Comparison of ENCODE assay signal across 8 cellular contexts in genomic region chr21:42337830-42338729, GRCh38. TPM values are rescaled to one million over a fixed set of nuclear protein-coding genes. Genes with fewer than 3 reads are reported as not detected.
A peak's percentile ranks its signal among the peaks of the same experiment; 100 is the strongest.
DNase-seq lines count a peak whose midpoint lies in the region; ATAC-seq and TF ChIP-seq lines count a peak whose summit lies in the region.

No MANE protein-coding gene starts in this region.

- H3K4me3 ChIP-seq in MM.1S (ENCODE audit: low read length) (no peak overlapping the region), SJCRH30 (peak overlapping the region; percentile 7; the same call in 1 of the 2 replicates), upper lobe of right lung (no peak overlapping the region)

- DNase-seq in DMS53 (lab: John Stamatoyannopoulos, UW): peak; percentile 93
- peak; percentile 51 for DNase-seq in MM.1S
- peak; percentile 71 to 87 for DNase-seq in SJCRH30
- peak; percentile 50 to 76 (median 72) for DNase-seq in activated naive CD4-positive, alpha-beta T cell (lab: John Stamatoyannopoulos, UW)
- peak; percentile 9 for DNase-seq in glomerular endothelial cell (ENCODE audit: extremely low read depth, low read depth, low spot score)
- DNase-seq in pons (ENCODE audit: low spot score): peak; percentile 75
- peak; percentile 85 for DNase-seq in upper lobe of right lung
- DNase-seq in cortex of kidney (lab: John Stamatoyannopoulos, UW): no peak

- peaks cover 79% of the 10 kb centered on the region for H3K27me3 ChIP-seq in MM.1S (replicated peaks; ENCODE audit: insufficient read depth, low read length)
- no peaks in the 10 kb centered on the region for H3K27me3 ChIP-seq in SJCRH30
- H3K27me3 ChIP-seq in upper lobe of right lung: no peaks in the 10 kb centered on the region

- ATAC-seq in upper lobe of right lung: peak; percentile 98

- H3K9ac ChIP-seq in MM.1S (ENCODE audit: low read length): no peak overlapping the region

- H3K36me3 ChIP-seq in MM.1S (replicated peaks; ENCODE audit: insufficient read depth, low read length) (no peaks in the 10 kb centered on the region), SJCRH30 (no peaks in the 10 kb centered on the region), upper lobe of right lung (no peaks in the 10 kb centered on the region)

- no peak overlapping the region for H3K27ac ChIP-seq in MM.1S (ENCODE audit: low read length)
- H3K27ac ChIP-seq in SJCRH30: no peak overlapping the region
- no peak overlapping the region for H3K27ac ChIP-seq in upper lobe of right lung

- H3K4me1 ChIP-seq in MM.1S (ENCODE audit: low read length) (no peaks in the 10 kb centered on the region), SJCRH30 (peaks cover 8% of the 10 kb centered on the region), upper lobe of right lung (peaks cover 11% of the 10 kb centered on the region)

- H3K9me3 ChIP-seq in MM.1S (replicated peaks; ENCODE audit: insufficient read depth, low read length): no peaks in the 10 kb centered on the region
- no peaks in the 10 kb centered on the region for H3K9me3 ChIP-seq in SJCRH30 (replicated peaks)
- H3K9me3 ChIP-seq in upper lobe of right lung: no peaks in the 10 kb centered on the region

- no peaks in the 10 kb centered on the region for H3K79me2 ChIP-seq in MM.1S (ENCODE audit: low read length)

- no peaks in the 10 kb centered on the region for H3K9me2 ChIP-seq in MM.1S (replicated peaks; ENCODE audit: insufficient read depth, low read length)

- H3F3A ChIP-seq in MM.1S (ENCODE audit: insufficient read depth, low read length): no peaks in the 10 kb centered on the region

- peak; percentile 65 for TF ChIP-seq CTCF in MM.1S (IDR thresholded peaks at IDR 0.05; ENCODE audit: low read length)
- TF ChIP-seq CTCF in upper lobe of right lung (IDR thresholded peaks at IDR 0.05): peak; percentile 71

- no peak overlapping the region for H2AFZ ChIP-seq in MM.1S (ENCODE audit: low read length)

- no peaks in the 10 kb centered on the region for H4K20me1 ChIP-seq in MM.1S (ENCODE audit: insufficient read depth, low read length)

- no peak overlapping the region for H3K4me2 ChIP-seq in MM.1S (ENCODE audit: low read depth, low read length)

- intact Hi-C loops in upper lobe of right lung (cut with DNase I): no loop called here

RNA-seq across cellular contexts. Expression of gene TFF2, which starts 12.7 kb away (rescaled TPM):
- not detected in 2 replicates for total RNA-seq in SJCRH30 (2014; rRNA removed; shearing (Covaris generic))
- total RNA-seq in glomerular endothelial cell (not detected in 2 replicates), upper lobe of right lung (not detected)

RNA-seq across cellular contexts. Expression of gene TFF3, which starts 22.9 kb away (rescaled TPM):
- 48.5 and 52.7 TPM in 2 replicates for total RNA-seq in SJCRH30 (2014; rRNA removed; shearing (Covaris generic))
- total RNA-seq in glomerular endothelial cell: 5.4 and 10.8 TPM in 2 replicates
- total RNA-seq in upper lobe of right lung: 19.6 TPM

RNA-seq across cellular contexts. Expression of gene TFF1, which starts 28.3 kb away (rescaled TPM):
- not detected in 2 replicates for total RNA-seq in SJCRH30 (2014; rRNA removed; shearing (Covaris generic))
- total RNA-seq in glomerular endothelial cell (not detected in 2 replicates), upper lobe of right lung (not detected)

RNA-seq across cellular contexts. Expression of gene TMPRSS3, which starts 57.8 kb away (rescaled TPM):
- not detected in 2 replicates for total RNA-seq in SJCRH30 (2014; rRNA removed; shearing (Covaris generic))
- not detected in 2 replicates for total RNA-seq in glomerular endothelial cell
- total RNA-seq in upper lobe of right lung: 4.1 TPM
